1 cellular context compared by ENCODE assay signal in genomic region chrX:48677456-48678030, GRCh38.
TF ChIP-seq lines count a peak whose summit lies in the region.

No MANE protein-coding gene starts in this region.

TF ChIP-seq in SK-N-SH treated with all-trans-retinoic acid at 6 μM for 48 hours, 23 proteins besides CTCF, POLR2A, EP300 and RAD21 (continued from another document):
- TF ChIP-seq CSDC2 (CRISPR knock-in tag; IDR thresholded peaks at IDR 0.05) (no peak), PPARA (CRISPR knock-in tag; IDR thresholded peaks at IDR 0.05; ENCODE audit: borderline replicate concordance) (no peak), ARNTL (CRISPR knock-in tag; IDR thresholded peaks at IDR 0.05; ENCODE audit: borderline replicate concordance, low read depth) (no peak), ZNF70 (CRISPR knock-in tag; IDR thresholded peaks at IDR 0.05) (no peak)
